Comparison of ENCODE assay signal across 26 cellular contexts in genomic region chr6:45707188-45707587, GRCh38.
"Had no signal": no experiment of that assay in that cellular context is flagged by ENCODE, and none has a peak within 500 bp of the region (broad histone marks: within the 10 kb centered on the region; RNA-seq: fewer than 3 reads in every experiment).

No MANE protein-coding gene starts in this region.

- H3K9me3 Mint-ChIP-seq: endodermal cell; memory B cell; natural killer cell; neural crest cell; stimulated activated naive B cell treated with anti-CD40 and anti-IgM and Interleukin-4, amounts not matched to agents 10 μg/mL and 1 μg/mL and 100 μg/mL, for 72 hours; stimulated activated naive CD8-positive, alpha-beta T cell treated with anti-CD3 and anti-CD28 coated beads, Interleukin-15, Interleukin-2, amounts not matched to agents 100 ng/mL and 50 ng/mL, for 24 hours had no signal

- H3K4me2 ChIP-seq: smooth muscle cell had no signal

- H3K27ac ChIP-seq: dorsolateral prefrontal cortex, epithelial cell of prostate, gastrocnemius medialis, neutrophil, parathyroid adenoma, right lobe of liver, thoracic aorta, tibial nerve, upper lobe of right lung, uterus had no signal

- H3K9ac ChIP-seq: parathyroid adenoma had no signal

- H3K4me1 ChIP-seq: parathyroid adenoma, right lobe of liver, tibial nerve, uterus had no signal

- H2AFZ ChIP-seq: parathyroid adenoma had no signal

- H3K4me3 ChIP-seq: dorsolateral prefrontal cortex, gastrocnemius medialis, lung, right lobe of liver, smooth muscle cell, thoracic aorta, tibial nerve, upper lobe of right lung, uterus had no signal

- H3K27me3 ChIP-seq: gastrocnemius medialis, neutrophil, right lobe of liver, tibial nerve, upper lobe of right lung, uterus had no signal

- DNase-seq: dorsolateral prefrontal cortex; effector CD4-positive, alpha-beta T cell; endodermal cell; foreskin fibroblast; gastrocnemius medialis; head of caudate nucleus; natural killer cell; right lobe of liver; stimulated activated CD4-positive, alpha-beta T cell treated with anti-CD3 and anti-CD28 coated beads, Interleukin-12 subunit alpha, Interleukin-12 subunit beta, amount 100 ng/mL, for 4 hours; stimulated activated CD4-positive, alpha-beta T cell treated with anti-CD3 and anti-CD28 coated beads, Interleukin-2, amount 100 ng/mL, for 24 hours; stimulated activated CD4-positive, alpha-beta T cell treated with anti-CD3 and anti-CD28 coated beads, Interleukin-4, amount 100 ng/mL, for 4 hours; stimulated activated naive B cell treated with anti-CD40 and anti-IgM and Interleukin-4, amounts not matched to agents 10 μg/mL and 1 μg/mL and 100 μg/mL, for 72 hours; upper lobe of right lung; uterus had no signal

- H3K4me1 Mint-ChIP-seq: endodermal cell, neural crest cell had no signal

- H3K27ac Mint-ChIP-seq: endodermal cell; memory B cell; natural killer cell; progenitor cell of endocrine pancreas; stimulated activated naive B cell treated with anti-CD40 and anti-IgM and Interleukin-4, amounts not matched to agents 10 μg/mL and 1 μg/mL and 100 μg/mL, for 72 hours; stimulated activated naive CD8-positive, alpha-beta T cell treated with anti-CD3 and anti-CD28 coated beads, Interleukin-15, Interleukin-2, amounts not matched to agents 100 ng/mL and 50 ng/mL, for 24 hours had no signal

- H3K36me3 ChIP-seq: gastrocnemius medialis, neutrophil, right lobe of liver, thoracic aorta, tibial nerve, upper lobe of right lung, uterus had no signal

- ATAC-seq: esophagus mucosa; gastrocnemius medialis; natural killer cell; right lobe of liver; stimulated activated naive B cell treated with anti-CD40 and anti-IgM and Interleukin-4, amounts not matched to agents 10 μg/mL and 1 μg/mL and 100 μg/mL, for 72 hours; upper lobe of right lung had no signal

- H3K4me3 Mint-ChIP-seq: endodermal cell; memory B cell; natural killer cell; neural crest cell; stimulated activated naive B cell treated with anti-CD40 and anti-IgM and Interleukin-4, amounts not matched to agents 10 μg/mL and 1 μg/mL and 100 μg/mL, for 72 hours; stimulated activated naive CD8-positive, alpha-beta T cell treated with anti-CD3 and anti-CD28 coated beads, Interleukin-15, Interleukin-2, amounts not matched to agents 100 ng/mL and 50 ng/mL, for 24 hours had no signal

- H3K27me3 Mint-ChIP-seq: memory B cell; stimulated activated naive B cell treated with anti-CD40 and anti-IgM and Interleukin-4, amounts not matched to agents 10 μg/mL and 1 μg/mL and 100 μg/mL, for 72 hours; stimulated activated naive CD8-positive, alpha-beta T cell treated with anti-CD3 and anti-CD28 coated beads, Interleukin-15, Interleukin-2, amounts not matched to agents 100 ng/mL and 50 ng/mL, for 24 hours had no signal

- H3K79me2 ChIP-seq: parathyroid adenoma had no signal

- H3K36me3 Mint-ChIP-seq: memory B cell; natural killer cell; stimulated activated naive B cell treated with anti-CD40 and anti-IgM and Interleukin-4, amounts not matched to agents 10 μg/mL and 1 μg/mL and 100 μg/mL, for 72 hours had no signal
